ENCODE assay signal across 10 cellular contexts in genomic region chr3:188788621-188789081, GRCh38.
DNase-seq lines count a peak whose midpoint lies in the region; ATAC-seq and TF ChIP-seq lines count a peak whose summit lies in the region.
"Had no signal": no experiment of that assay in that cellular context is flagged by ENCODE, and none has a peak within 500 bp of the region (broad histone marks: within the 10 kb centered on the region; RNA-seq: fewer than 3 reads in every experiment).

No MANE protein-coding gene starts in this region.

- no peaks in the 10 kb centered on the region for H3K9me3 Mint-ChIP-seq in activated T-cell treated with anti-CD3 and anti-CD28 coated beads, Interleukin-2, amount 50 U/mL, for 24 hours

- no peaks in the 10 kb centered on the region for H3K27me3 Mint-ChIP-seq in activated T-cell treated with anti-CD3 and anti-CD28 coated beads, Interleukin-2, amount 50 U/mL, for 24 hours

- H2BK12ac ChIP-seq in neuronal stem cell (ENCODE audit: low read length), result no peak overlapping the region

- H3K9ac ChIP-seq in neuronal stem cell (ENCODE audit: low read depth, low read length, poor library complexity), result no peak overlapping the region
- H3K9ac ChIP-seq: BLaER1 had no signal

- H3K4me2 ChIP-seq in neuronal stem cell (ENCODE audit: insufficient read depth, low read length, poor library complexity, severe bottlenecking), result no peak overlapping the region
- H3K4me2 ChIP-seq: BLaER1 had no signal

- no peak overlapping the region for H4K8ac ChIP-seq in neuronal stem cell (ENCODE audit: low read depth, low read length)

- no peak overlapping the region for H3K4ac ChIP-seq in neuronal stem cell (ENCODE audit: low read length)

- H3K27ac ChIP-seq in right atrium auricular region (no peak overlapping the region), left lung (peak overlapping the region in 1 of 2 donors; percentile 40), upper lobe of right lung (no peak overlapping the region), neuronal stem cell (replicated peaks; ENCODE audit: low read length) (no peak overlapping the region)
- H3K27ac ChIP-seq: BLaER1 had no signal

- H3K14ac ChIP-seq in neuronal stem cell (ENCODE audit: low read length), result no peak overlapping the region

- no peaks in the 10 kb centered on the region for H3K79me1 ChIP-seq in neuronal stem cell (ENCODE audit: low read depth, low read length)

- H3K9me3 ChIP-seq in right atrium auricular region, result no peaks in the 10 kb centered on the region
- H3K9me3 ChIP-seq in left lung, result no peaks in the 10 kb centered on the region
- no peaks in the 10 kb centered on the region for H3K9me3 ChIP-seq in upper lobe of right lung
- H3K9me3 ChIP-seq in neuronal stem cell (replicated peaks in 1 of 2; ENCODE audit: control insufficient read depth in 2 of 2, insufficient read depth in 1 of 2, low read depth in 1 of 2, low read length in 2 of 2), result no peaks in the 10 kb centered on the region
- H3K9me3 ChIP-seq: BLaER1 had no signal

- no CpG with 5 or more reads among the region's 5 CpGs for WGBS in neuronal stem cell (ENCODE audit: extremely low coverage in 2 of 2, insufficient read length in 2 of 2, insufficient replicate concordance in 1 of 2), 2 donors

- H3K23ac ChIP-seq in neuronal stem cell (ENCODE audit: low read depth, low read length, poor library complexity), result no peak overlapping the region

- H2BK120ac ChIP-seq in neuronal stem cell (ENCODE audit: low read depth, low read length), result no peak overlapping the region

- no peak overlapping the region for H3K4me3 ChIP-seq in right atrium auricular region
- H3K4me3 ChIP-seq in left lung, result no peak overlapping the region
- H3K4me3 ChIP-seq in upper lobe of right lung, result no peak overlapping the region
- no peak overlapping the region for H3K4me3 ChIP-seq in neuronal stem cell (ENCODE audit: low read length in 2 of 2)
- H3K4me3 ChIP-seq: BLaER1, skin epidermis had no signal

- H3K27ac Mint-ChIP-seq in activated T-cell treated with anti-CD3 and anti-CD28 coated beads, Interleukin-2, amount 50 U/mL, for 24 hours, result no peak overlapping the region

- no peaks in the 10 kb centered on the region for H3K36me3 Mint-ChIP-seq in activated T-cell treated with anti-CD3 and anti-CD28 coated beads, Interleukin-2, amount 50 U/mL, for 24 hours (ENCODE audit: low read depth)

- H2BK15ac ChIP-seq in neuronal stem cell (ENCODE audit: low read length), result no peak overlapping the region

- H2BK5ac ChIP-seq in neuronal stem cell (ENCODE audit: low read length), result no peak overlapping the region

- H3K4me3 Mint-ChIP-seq in activated T-cell treated with anti-CD3 and anti-CD28 coated beads, Interleukin-2, amount 50 U/mL, for 24 hours, result no peak overlapping the region

- TF ChIP-seq CTCF in right atrium auricular region (IDR thresholded peaks at IDR 0.05), result no peak
- TF ChIP-seq CTCF in left lung (IDR thresholded peaks at IDR 0.05), result no peak
- TF ChIP-seq CTCF in upper lobe of right lung (IDR thresholded peaks at IDR 0.05), result no peak

- no peaks in the 10 kb centered on the region for H3K4me1 ChIP-seq in right atrium auricular region
- peaks cover 4 to 20% of the 10 kb centered on the region in 2 donors for H3K4me1 ChIP-seq in left lung
- peaks cover 14% of the 10 kb centered on the region for H3K4me1 ChIP-seq in upper lobe of right lung
- H3K4me1 ChIP-seq in neuronal stem cell (ENCODE audit: control insufficient read depth in 2 of 2, insufficient read depth in 1 of 2, low read depth in 1 of 2, low read length in 2 of 2), result peaks cover 2 to 3% of the 10 kb centered on the region in 2 donors
- H3K4me1 ChIP-seq: BLaER1 had no signal

- H3K36me3 ChIP-seq in right atrium auricular region (no peaks in the 10 kb centered on the region), left lung (no peaks in the 10 kb centered on the region), upper lobe of right lung (no peaks in the 10 kb centered on the region), neuronal stem cell (replicated peaks in 1 of 2; ENCODE audit: control insufficient read depth in 2 of 2, insufficient read depth in 2 of 2, low read length in 2 of 2) (no peaks in the 10 kb centered on the region)
- H3K36me3 ChIP-seq: BLaER1 had no signal

- no peak overlapping the region for H2AFZ ChIP-seq in neuronal stem cell (ENCODE audit: low read length)

- H3K27me3 ChIP-seq in right atrium auricular region, result no peaks in the 10 kb centered on the region
- no peaks in the 10 kb centered on the region for H3K27me3 ChIP-seq in left lung
- H3K27me3 ChIP-seq in upper lobe of right lung, result no peaks in the 10 kb centered on the region
- no peaks in the 10 kb centered on the region for H3K27me3 ChIP-seq in neuronal stem cell (ENCODE audit: control insufficient read depth in 3 of 3, insufficient read depth in 3 of 3, low read depth in 1 of 3, low read length in 3 of 3)
- H3K27me3 ChIP-seq: BLaER1 had no signal

- no peak overlapping the region for H2AK5ac ChIP-seq in neuronal stem cell (ENCODE audit: low read depth, low read length)

- H4K91ac ChIP-seq in neuronal stem cell (ENCODE audit: low read depth, low read length, poor library complexity), result no peak overlapping the region

- no peak overlapping the region for H3K18ac ChIP-seq in neuronal stem cell (ENCODE audit: low read length)

- DNase-seq in Right ventricle myocardium superior (no peak), right atrium auricular region (ENCODE audit: low spot score) (no peak), left lung (no peak), upper lobe of right lung (no peak), neuronal stem cell (ENCODE audit: low spot score) (no peak), NCI-H2227 (lab: John Stamatoyannopoulos, UW; ENCODE audit: unreplicated experiment) (no peak)
- DNase-seq in activated T-cell treated with anti-CD3 and anti-CD28 coated beads, Interleukin-2, amount 50 U/mL, for 24 hours, result peak; percentile 74

- intact Hi-C loops in Right ventricle myocardium superior (cut with DNase I), result no loop called here
- intact Hi-C loops in left lung (cut with DNase I), result no loop called here
- intact Hi-C loops in upper lobe of right lung (cut with DNase I), result no loop called here

- peaks cover 9% of the 10 kb centered on the region for H3K4me1 Mint-ChIP-seq in activated T-cell treated with anti-CD3 and anti-CD28 coated beads, Interleukin-2, amount 50 U/mL, for 24 hours (ENCODE audit: low read depth)

- ATAC-seq in Right ventricle myocardium superior (ENCODE audit: poor library complexity), result peak; percentile 55
- peak; percentile 69 for ATAC-seq in left lung
- ATAC-seq in upper lobe of right lung, result peak; percentile 71
- ATAC-seq in GM18909 (IDR thresholded peaks at IDR 0.05; ENCODE audit: poor library complexity, unreplicated experiment), result no peak
